Comparison of ENCODE assay signal across 8 cellular contexts in genomic region chr19:41861098-41861768, GRCh38. TPM values are rescaled to one million over a fixed set of nuclear protein-coding genes. Genes with fewer than 3 reads are reported as not detected.
A peak's percentile ranks its signal among the peaks of the same experiment; 100 is the strongest.
DNase-seq lines count a peak whose midpoint lies in the region; ATAC-seq and TF ChIP-seq lines count a peak whose summit lies in the region.

No MANE protein-coding gene starts in this region.

- 46 to 61% methylated on average over 7 to 9 of the region's 10 CpGs for WGBS in mesodermal cell (ENCODE audit: insufficient coverage in 2 of 2), 2 experiments

- POLR2A ChIA-PET in A673 (lab: Charles Lee; ENCODE audit: low non-redundant PET) = no interaction called here

- CTCF ChIA-PET in A673 (lab: Charles Lee) = no interaction called here

- H3K4me3 Mint-ChIP-seq in IgD-negative memory B cell (peak overlapping the region; percentile 89 to 95 (median 93)), brain (peak overlapping the region; percentile 93 to 98 (median 95))

- H3K27me3 ChIP-seq in A673 (replicated peaks; ENCODE audit: insufficient read depth, low read depth, low read length, poor library complexity) = no peaks in the 10 kb centered on the region

- TF ChIP-seq CTCF in A673 (conservative IDR thresholded peaks at IDR 0.05; ENCODE audit: low read depth, low read length) = no peak
- TF ChIP-seq CTCF in brain (conservative IDR thresholded peaks at IDR 0.05) = no peak

- H3K27ac ChIP-seq in A673 (ENCODE audit: low read depth, low read length, poor library complexity, severe bottlenecking) = peak overlapping the region; percentile 97
- peak overlapping the region; percentile 94 for H3K27ac ChIP-seq in mesodermal cell (ENCODE audit: low read depth, low read length, severe bottlenecking)

- intact Hi-C loops in A673 (cut with micrococcal nuclease; ENCODE audit: unreplicated experiment) = no loop called here

- ATAC-seq in GM21367 (IDR thresholded peaks at IDR 0.05; ENCODE audit: unreplicated experiment) (no peak), HG02588 (IDR thresholded peaks at IDR 0.05; ENCODE audit: unreplicated experiment) (no peak), HG03025 (IDR thresholded peaks at IDR 0.05; ENCODE audit: low FRiP score, unreplicated experiment) (no peak)

- H3K4me3 ChIP-seq in A673 (ENCODE audit: low read depth, low read length, poor library complexity, severe bottlenecking) = peak overlapping the region; percentile 87
- peak overlapping the region; percentile 96 for H3K4me3 ChIP-seq in mesodermal cell (ENCODE audit: extremely low read depth, insufficient read depth, low read length, poor library complexity, severe bottlenecking)

- BruUV-seq in A673 (replicated peaks; lab: Mats Ljungman, UMichigan) = TSS peak; percentile 38

- H3K4me1 ChIP-seq in A673 (ENCODE audit: insufficient read depth, low read length, poor library complexity, severe bottlenecking) (peaks cover 48% of the 10 kb centered on the region), mesodermal cell (ENCODE audit: control insufficient read depth, insufficient read depth, low read length, poor library complexity, severe bottlenecking) (peaks cover 41% of the 10 kb centered on the region)

- H3K9me3 Mint-ChIP-seq in IgD-negative memory B cell = no peaks in the 10 kb centered on the region
- H3K9me3 Mint-ChIP-seq in brain = no peaks in the 10 kb centered on the region

- H3K36me3 ChIP-seq in A673 (ENCODE audit: insufficient read depth, low read length, poor library complexity, severe bottlenecking) = peaks cover 55% of the 10 kb centered on the region
- H3K36me3 ChIP-seq in mesodermal cell (ENCODE audit: control insufficient read depth, insufficient read depth, low read length) = peaks cover 55% of the 10 kb centered on the region

- H3K9me3 ChIP-seq in A673 (ENCODE audit: low read depth, low read length, poor library complexity, severe bottlenecking) (no peaks in the 10 kb centered on the region), mesodermal cell (ENCODE audit: control insufficient read depth, low read length) (no peaks in the 10 kb centered on the region)

- no peaks in the 10 kb centered on the region for H3K27me3 Mint-ChIP-seq in IgD-negative memory B cell
- no peaks in the 10 kb centered on the region for H3K27me3 Mint-ChIP-seq in brain

- DNase-seq in A673 (ENCODE audit: low spot score) = no peak
- DNase-seq in NCI-H526 (lab: John Stamatoyannopoulos, UW) = no peak

- H3K27ac Mint-ChIP-seq in IgD-negative memory B cell = peak overlapping the region; percentile 70 to 93 (median 90)
- peak overlapping the region; percentile 92 to 97 (median 95) for H3K27ac Mint-ChIP-seq in brain

- peaks cover 5 to 38% (median 32%) of the 10 kb centered on the region in 3 donors for H3K4me1 Mint-ChIP-seq in IgD-negative memory B cell
- peaks cover 49% of the 10 kb centered on the region for H3K4me1 Mint-ChIP-seq in brain

- H3K36me3 Mint-ChIP-seq in IgD-negative memory B cell (peaks cover 2% of the 10 kb centered on the region), brain (peaks cover 55% of the 10 kb centered on the region)

RNA-seq across cellular contexts. Expression of gene RPS19, which starts 1.2 kb away (rescaled TPM):
- total RNA-seq in A673 (2021) = 2,479 and 2,559 TPM in 2 replicates
- polyA plus RNA-seq in IgD-negative memory B cell (7,882 TPM), brain (ENCODE audit: insufficient read depth, low read depth, low replicate concordance) (3,429 TPM)
- polyA plus RNA-seq in mesodermal cell (2013, experiment 1 of 2) = 4,713 TPM
- polyA plus RNA-seq in mesodermal cell (2013, experiment 2 of 2) = 4,147 TPM

RNA-seq across cellular contexts. Expression of gene CD79A, which starts 15.8 kb away (rescaled TPM):
- total RNA-seq in A673 (2021) = 14.4 and 17.8 TPM in 2 replicates
- 3,141 TPM for polyA plus RNA-seq in IgD-negative memory B cell
- 0.49 TPM for polyA plus RNA-seq in brain (ENCODE audit: insufficient read depth, low read depth, low replicate concordance)
- 0.22 TPM for polyA plus RNA-seq in mesodermal cell (2013, experiment 1 of 2)
- polyA plus RNA-seq in mesodermal cell (2013, experiment 2 of 2) = 0.35 TPM

RNA-seq across cellular contexts. Expression of gene DMRTC2, which starts 16.4 kb away (rescaled TPM):
- total RNA-seq in A673 (2021) = not detected in 2 replicates
- not detected for polyA plus RNA-seq in IgD-negative memory B cell
- not detected for polyA plus RNA-seq in brain (ENCODE audit: insufficient read depth, low read depth, low replicate concordance)
- not detected for polyA plus RNA-seq in mesodermal cell (2013, experiment 1 of 2)
- not detected for polyA plus RNA-seq in mesodermal cell (2013, experiment 2 of 2)

RNA-seq across cellular contexts. Expression of gene LYPD4, which starts 16.8 kb away (rescaled TPM):
- not detected in 2 replicates for total RNA-seq in A673 (2021)
- polyA plus RNA-seq in IgD-negative memory B cell (not detected), brain (ENCODE audit: insufficient read depth, low read depth, low replicate concordance) (not detected)
- not detected for polyA plus RNA-seq in mesodermal cell (2013, experiment 1 of 2)
- not detected for polyA plus RNA-seq in mesodermal cell (2013, experiment 2 of 2)

RNA-seq across cellular contexts. Expression of gene ARHGEF1, which starts 21.8 kb away (rescaled TPM):
- total RNA-seq in A673 (2021) = 159 and 164 TPM in 2 replicates
- polyA plus RNA-seq in IgD-negative memory B cell = 203 TPM
- polyA plus RNA-seq in brain (ENCODE audit: insufficient read depth, low read depth, low replicate concordance) = 29.9 TPM
- polyA plus RNA-seq in mesodermal cell (2013, experiment 1 of 2) = 74.2 TPM
- polyA plus RNA-seq in mesodermal cell (2013, experiment 2 of 2) = 62.0 TPM

Comparison
In these comparisons a context has a peak if more than half of its experiments do, and no peak if none do; other contexts are left out.
1. RNA of gene CD79A, which starts 15.8 kb away (polyA plus RNA-seq): 3,141 TPM in IgD-negative memory B cell (single experiment); 0.49 TPM in brain (single experiment); every median in the first group is over 1,000 times any median in the second.